In the genomic region with DNA sequence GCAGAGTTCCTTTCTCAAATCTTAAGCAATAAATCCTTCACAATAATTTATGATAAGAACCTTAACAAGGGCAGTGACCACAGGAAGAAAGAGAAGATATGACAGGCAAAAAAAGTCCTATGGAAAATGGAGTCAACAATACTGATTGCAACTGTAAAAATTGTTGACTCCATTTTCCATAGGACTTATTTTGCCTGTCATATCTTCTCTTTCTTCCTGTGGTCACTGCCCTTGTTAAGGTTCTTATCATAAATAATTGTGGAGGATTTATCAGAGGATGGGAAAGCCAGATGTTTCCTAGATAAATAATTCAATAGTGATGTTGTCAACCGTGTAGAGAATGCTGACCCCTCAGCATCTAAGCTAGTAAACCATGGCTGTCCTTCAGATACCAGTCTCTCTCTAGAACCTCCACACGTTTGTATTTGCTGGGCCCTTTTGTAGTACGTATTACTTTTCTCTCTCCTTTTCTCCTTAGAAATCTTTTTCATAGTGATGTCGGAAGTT, we compare ENCODE assay signal across 25 cellular contexts.
DNase-seq lines count a peak whose midpoint lies in the region; ATAC-seq, FAIRE-seq and TF ChIP-seq lines count a peak whose summit lies in the region.
"Had no signal": no experiment of that assay in that cellular context is flagged by ENCODE, and none has a peak within 500 bp of the region (broad histone marks: within the 10 kb centered on the region; RNA-seq: fewer than 3 reads in every experiment).

No MANE protein-coding gene starts in this region.

- H3K36me3 Mint-ChIP-seq in mesothelial cell of epicardium, result no peaks in the 10 kb centered on the region

- H3K4me1 ChIP-seq in right lobe of liver (no peaks in the 10 kb centered on the region), HepG2 (ENCODE audit: insufficient read depth, low read length) (no peaks in the 10 kb centered on the region), testis (no peaks in the 10 kb centered on the region)
- H3K4me1 ChIP-seq: Peyer's patch had no signal

- peaks cover 3% of the 10 kb centered on the region for H3K9me3 Mint-ChIP-seq in mesothelial cell of epicardium
- H3K9me3 Mint-ChIP-seq: CD4-positive, alpha-beta T cell; H9 had no signal

- FAIRE-seq in HepG2 (lab: Jason Lieb, UNC), result no peak

- TF ChIP-seq CTCF in right lobe of liver (IDR thresholded peaks at IDR 0.05) (no peak), HepG2 (CRISPR knock-in tag; IDR thresholded peaks at IDR 0.05) (no peak), mesothelial cell of epicardium (IDR thresholded peaks at IDR 0.05; ENCODE audit: unreplicated experiment) (no peak), testis (IDR thresholded peaks at IDR 0.05) (no peak)

- 28% methylated on average over 4 of the region's 4 CpGs for WGBS in right lobe of liver (ENCODE audit: insufficient coverage, low coverage, low lambda C conversion rate, missing lambda C conversion rate)
- WGBS in HepG2 (ENCODE audit: low lambda C conversion rate), result 10% methylated on average over 4 of the region's 4 CpGs
- WGBS in testis, 2 donors, result 59 to 74% methylated on average over 4 of the region's 4 CpGs

- no peak for TF ChIP-seq EP300 in HepG2 (IDR thresholded peaks at IDR 0.05; ENCODE audit: low read depth in 2 of 2, low read length in 2 of 2)
- TF ChIP-seq EP300 in HepG2 (CRISPR knock-in tag; IDR thresholded peaks at IDR 0.05; ENCODE audit: borderline replicate concordance), result no peak

- CTCF ChIA-PET in HepG2 (lab: Yijun Ruan, JAX; ENCODE audit: low intra/inter-chr PET ratio, low total read pairs), result no interaction called here

- no peaks in the 10 kb centered on the region for H3K27me3 Mint-ChIP-seq in mesothelial cell of epicardium (ENCODE audit: low read depth)
- H3K27me3 Mint-ChIP-seq: CD4-positive, alpha-beta T cell had no signal

- POLR2A ChIA-PET in HepG2 (lab: Yijun Ruan, JAX), result no interaction called here

- no peaks in the 10 kb centered on the region for H3K27me3 ChIP-seq in right lobe of liver
- H3K27me3 ChIP-seq in HepG2 (ENCODE audit: control insufficient read depth in 1 of 2, insufficient read depth in 2 of 2, low read length in 2 of 2), result no peaks in the 10 kb centered on the region
- no peaks in the 10 kb centered on the region for H3K27me3 ChIP-seq in testis
- H3K27me3 ChIP-seq: BLaER1 treated with 17β-estradiol and CSF1 and Interleukin-3, amounts not matched to agents 10 nM and 100 nM; MG63; Peyer's patch had no signal

- TF ChIP-seq RAD21 in HepG2 (CRISPR knock-in tag; IDR thresholded peaks at IDR 0.05), result no peak

- ATAC-seq in right lobe of liver (peak; percentile 46 to 78 (median 57)), HepG2 (no peak)

- no peak overlapping the region for H3K4me3 Mint-ChIP-seq in mesothelial cell of epicardium
- H3K4me3 Mint-ChIP-seq: CD4-positive, alpha-beta T cell; H9 had no signal

- peak overlapping the region; percentile 22 for H3K27ac Mint-ChIP-seq in mesothelial cell of epicardium
- H3K27ac Mint-ChIP-seq: CD4-positive, alpha-beta T cell; H9 had no signal

- no peak overlapping the region for H3K9ac ChIP-seq in HepG2 (ENCODE audit: insufficient read depth, low read depth, low read length)
- H3K9ac ChIP-seq: BLaER1 treated with 17β-estradiol and CSF1 and Interleukin-3, amounts not matched to agents 10 nM and 100 nM; GM23248 had no signal

- TF ChIP-seq POLR2A in right lobe of liver (IDR thresholded peaks at IDR 0.05) (no peak), HepG2 (IDR thresholded peaks at IDR 0.05; ENCODE audit: insufficient read depth in 1 of 2, low read depth in 2 of 2, low read length in 2 of 2) (no peak), testis (IDR thresholded peaks at IDR 0.05) (no peak)

- H3K4me2 ChIP-seq in HepG2 (ENCODE audit: low read depth, low read length), result no peak overlapping the region

- H3K9me3 ChIP-seq in right lobe of liver (no peaks in the 10 kb centered on the region), HepG2 (ENCODE audit: low read length) (no peaks in the 10 kb centered on the region), testis (no peaks in the 10 kb centered on the region)
- H3K9me3 ChIP-seq: BLaER1 treated with 17β-estradiol and CSF1 and Interleukin-3, amounts not matched to agents 10 nM and 100 nM; MG63; Peyer's patch had no signal

- in situ Hi-C loops in HepG2 (cut with HindIII; ENCODE audit: extremely low pct_ligation_motif_present, low pct_unique_long_range_greater_than_20kb), result no loop called here
- in situ Hi-C loops in ACHN (cut with HindIII; ENCODE audit: low pct_ligation_motif_present, low pct_unique_long_range_greater_than_20kb, low sequenced_read_pairs), result no loop called here

- H3K36me3 ChIP-seq in right lobe of liver (no peaks in the 10 kb centered on the region), HepG2 (replicated peaks in 1 of 2; ENCODE audit: control insufficient read depth in 1 of 2, insufficient read depth in 2 of 2, low read length in 2 of 2) (no peaks in the 10 kb centered on the region), testis (ENCODE audit: low read depth, missing control alignments) (no peaks in the 10 kb centered on the region)
- H3K36me3 ChIP-seq: BLaER1 treated with 17β-estradiol and CSF1 and Interleukin-3, amounts not matched to agents 10 nM and 100 nM; MG63; Peyer's patch had no signal

- H3K4me3 ChIP-seq in right lobe of liver (no peak overlapping the region), HepG2 (replicated peaks in 1 of 3; ENCODE audit: insufficient read depth in 1 of 3, low read depth in 2 of 3, low read length in 3 of 3) (no peak overlapping the region), testis (no peak overlapping the region)
- H3K4me3 ChIP-seq: BLaER1 treated with 17β-estradiol and CSF1 and Interleukin-3, amounts not matched to agents 10 nM and 100 nM; GM23248; MG63; Peyer's patch; SK-N-MC had no signal

- H2AFZ ChIP-seq in HepG2 (ENCODE audit: low read length), result no peak overlapping the region
- H2AFZ ChIP-seq: GM23248 had no signal

- H3K4me1 Mint-ChIP-seq in mesothelial cell of epicardium, result peaks cover 5% of the 10 kb centered on the region
- H3K4me1 Mint-ChIP-seq: H9 had no signal

- no TSS peak for BruUV-seq in HepG2 (replicated peaks; lab: Mats Ljungman, UMichigan)

- no peaks in the 10 kb centered on the region for H4K20me1 ChIP-seq in HepG2 (ENCODE audit: insufficient read depth, low read length)
- H4K20me1 ChIP-seq: BLaER1 treated with 17β-estradiol and CSF1 and Interleukin-3, amounts not matched to agents 10 nM and 100 nM had no signal

- DNase-seq in right lobe of liver, result no peak
- no peak for DNase-seq in HepG2 (ENCODE audit: low spot score)
- peak; percentile 74 for DNase-seq in dermis blood vessel endothelial cell
- DNase-seq in mesothelial cell of epicardium (ENCODE audit: low spot score in 2 of 2, unreplicated experiment in 2 of 2), result no peak
- no peak for DNase-seq in ACHN
- DNase-seq in testis, result no peak
- no peak for DNase-seq in NK-92 treated with Interleukin-12 subunit alpha and Interleukin-12 subunit beta, amount 100 ng/mL, for 24 hours (lab: John Stamatoyannopoulos, UW)
- no peak for DNase-seq in RPMI8226
- DNase-seq: CD4-positive, alpha-beta T cell; GM23248; H9; IMR-90; KG1; MG63; NCI-H1417; NCI-H1694; NCI-H2029 treated with DMSO at 0.1 percent for 48 hours; NCI-H446 treated with DMSO at 0.1 percent for 48 hours; NCI-H526; NCI-H82; Peyer's patch; SIG-M5 had no signal

- no peaks in the 10 kb centered on the region for H3K79me2 ChIP-seq in HepG2 (ENCODE audit: insufficient read depth, low read length)

- H3K27ac ChIP-seq in right lobe of liver, result no peak overlapping the region
- no peak overlapping the region for H3K27ac ChIP-seq in HepG2 (ENCODE audit: extremely low read length, insufficient read depth, low read length)
- no peak overlapping the region for H3K27ac ChIP-seq in testis
- H3K27ac ChIP-seq: 22Rv1; BLaER1 treated with 17β-estradiol and CSF1 and Interleukin-3, amounts not matched to agents 10 nM and 100 nM; GM23248; Peyer's patch; SK-N-MC had no signal

- intact Hi-C loops in right lobe of liver (cut with DNase I) (no loop called here), HepG2 (cut with micrococcal nuclease; ENCODE audit: unreplicated experiment) (no loop called here), testis (cut with DNase I; ENCODE audit: low total_unique reads) (no loop called here)

TF ChIP-seq in HepG2, 621 proteins besides CTCF, POLR2A, EP300 and RAD21 (continues in another document):
- no peak for TF ChIP-seq ZNF274 (CRISPR knock-in tag; IDR thresholded peaks at IDR 0.05)
- TF ChIP-seq MEIS1 (CRISPR knock-in tag; IDR thresholded peaks at IDR 0.05; ENCODE audit: borderline replicate concordance), result no peak
- TF ChIP-seq, protein P1, sequence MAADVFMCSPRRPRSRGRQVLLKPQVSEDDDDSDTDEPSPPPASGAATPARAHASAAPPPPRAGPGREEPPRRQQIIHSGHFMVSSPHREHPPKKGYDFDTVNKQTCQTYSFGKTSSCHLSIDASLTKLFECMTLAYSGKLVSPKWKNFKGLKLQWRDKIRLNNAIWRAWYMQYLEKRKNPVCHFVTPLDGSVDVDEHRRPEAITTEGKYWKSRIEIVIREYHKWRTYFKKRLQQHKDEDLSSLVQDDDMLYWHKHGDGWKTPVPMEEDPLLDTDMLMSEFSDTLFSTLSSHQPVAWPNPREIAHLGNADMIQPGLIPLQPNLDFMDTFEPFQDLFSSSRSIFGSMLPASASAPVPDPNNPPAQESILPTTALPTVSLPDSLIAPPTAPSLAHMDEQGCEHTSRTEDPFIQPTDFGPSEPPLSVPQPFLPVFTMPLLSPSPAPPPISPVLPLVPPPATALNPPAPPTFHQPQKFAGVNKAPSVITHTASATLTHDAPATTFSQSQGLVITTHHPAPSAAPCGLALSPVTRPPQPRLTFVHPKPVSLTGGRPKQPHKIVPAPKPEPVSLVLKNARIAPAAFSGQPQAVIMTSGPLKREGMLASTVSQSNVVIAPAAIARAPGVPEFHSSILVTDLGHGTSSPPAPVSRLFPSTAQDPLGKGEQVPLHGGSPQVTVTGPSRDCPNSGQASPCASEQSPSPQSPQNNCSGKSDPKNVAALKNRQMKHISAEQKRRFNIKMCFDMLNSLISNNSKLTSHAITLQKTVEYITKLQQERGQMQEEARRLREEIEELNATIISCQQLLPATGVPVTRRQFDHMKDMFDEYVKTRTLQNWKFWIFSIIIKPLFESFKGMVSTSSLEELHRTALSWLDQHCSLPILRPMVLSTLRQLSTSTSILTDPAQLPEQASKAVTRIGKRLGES (CRISPR knock-in tag; IDR thresholded peaks at IDR 0.05; ENCODE audit: borderline replicate concordance), result no peak
- no peak for TF ChIP-seq ZFP36L2 (CRISPR knock-in tag; IDR thresholded peaks at IDR 0.05)
- no peak for TF ChIP-seq ZNF512 (CRISPR knock-in tag; IDR thresholded peaks at IDR 0.05)
